Comparison of ENCODE assay signal across 8 cellular contexts in genomic region chr4:2261853-2262144, GRCh38. TPM values are rescaled to one million over a fixed set of nuclear protein-coding genes. Genes with fewer than 3 reads are reported as not detected.
DNase-seq lines count a peak whose midpoint lies in the region; ATAC-seq and TF ChIP-seq lines count a peak whose summit lies in the region.

MXD4 (minus strand) TSS chr4:2262109; CDS start chr4:2261980, 129 bp downstream.

- H3K36me3 Mint-ChIP-seq in activated T-helper 2 cell treated with anti-CD3 and anti-CD28 coated beads, Interferon-gamma antibody, Interleukin-2, Interleukin-4, amounts not matched to agents 10 μg/mL and 5 μg/mL and 100 μg/mL, durations not matched to agents 14 hours and 24 hours and 36 hours (ENCODE audit: low read depth), result no peaks in the 10 kb centered on the region

- H3K27me3 Mint-ChIP-seq in activated T-helper 2 cell treated with anti-CD3 and anti-CD28 coated beads, Interferon-gamma antibody, Interleukin-2, Interleukin-4, amounts not matched to agents 10 μg/mL and 5 μg/mL and 100 μg/mL, durations not matched to agents 14 hours and 24 hours and 36 hours (ENCODE audit: low read depth), result no peaks in the 10 kb centered on the region

- DNase-seq in BE2C (no peak), right atrium auricular region (ENCODE audit: low spot score) (no peak), skeletal muscle cell (ENCODE audit: low read depth) (no peak), NK-92 (lab: John Stamatoyannopoulos, UW; ENCODE audit: unreplicated experiment) (no peak), putamen (ENCODE audit: low spot score) (no peak)
- DNase-seq in activated T-helper 2 cell treated with anti-CD3 and anti-CD28 coated beads, Interferon-gamma antibody, Interleukin-2, Interleukin-4, amounts not matched to agents 10 μg/mL and 5 μg/mL and 100 μg/mL, durations not matched to agents 14 hours and 24 hours and 36 hours (ENCODE audit: low spot score), result peak; percentile 40
- no peak for DNase-seq in stimulated activated CD4-positive, alpha-beta T cell treated with anti-CD3 and anti-CD28 coated beads, Interleukin-2, amount 100 ng/mL, for 48 hours

- H3K27ac ChIP-seq in right atrium auricular region, result peak within 1 kb of the TSS; percentile 95 to 98

- H3K4me1 ChIP-seq in BE2C, result no peaks in the 10 kb centered on the region
- peaks cover 0 to 71% of the 10 kb centered on the region in 2 donors for H3K4me1 ChIP-seq in right atrium auricular region

- TF ChIP-seq CTCF in BE2C (IDR thresholded peaks at IDR 0.05; ENCODE audit: low read depth, low read length), result no peak
- TF ChIP-seq CTCF in right atrium auricular region (IDR thresholded peaks at IDR 0.05), result no peak

- peak within 1 kb of the TSS; percentile 75 for H3K4me3 ChIP-seq in BE2C (ENCODE audit: low read depth, low read length)
- peak within 1 kb of the TSS; percentile 81 to 96 for H3K4me3 ChIP-seq in right atrium auricular region
- peak within 1 kb of the TSS; percentile 87 for H3K4me3 ChIP-seq in skeletal muscle cell (ENCODE audit: low read depth, low read length)

- intact Hi-C loops in activated T-helper 2 cell treated with anti-CD3 and anti-CD28 coated beads, Interferon-gamma antibody, Interleukin-2, Interleukin-4, amounts not matched to agents 10 μg/mL and 5 μg/mL and 100 μg/mL, durations not matched to agents 14 hours and 24 hours and 36 hours (cut with micrococcal nuclease), result loop anchor here (1.0 to 5.0 kb wide), 8 partner anchors 19 to 1031 kb away; partner anchors contain the start of genes CFAP99, HAUS3, POLN and RGS12

- peak within 1 kb of the TSS; percentile 81 for H3K27ac Mint-ChIP-seq in activated T-helper 2 cell treated with anti-CD3 and anti-CD28 coated beads, Interferon-gamma antibody, Interleukin-2, Interleukin-4, amounts not matched to agents 10 μg/mL and 5 μg/mL and 100 μg/mL, durations not matched to agents 14 hours and 24 hours and 36 hours

- H3K9me3 ChIP-seq in BE2C, result no peaks in the 10 kb centered on the region
- no peaks in the 10 kb centered on the region for H3K9me3 ChIP-seq in right atrium auricular region

- peak within 1 kb of the TSS; percentile 69 for H3K4me3 Mint-ChIP-seq in activated T-helper 2 cell treated with anti-CD3 and anti-CD28 coated beads, Interferon-gamma antibody, Interleukin-2, Interleukin-4, amounts not matched to agents 10 μg/mL and 5 μg/mL and 100 μg/mL, durations not matched to agents 14 hours and 24 hours and 36 hours (ENCODE audit: low read depth)

- H3K36me3 ChIP-seq in BE2C (peaks cover 22% of the 10 kb centered on the region), right atrium auricular region (no peaks in the 10 kb centered on the region)

- H3K27me3 ChIP-seq in BE2C, result no peaks in the 10 kb centered on the region
- H3K27me3 ChIP-seq in right atrium auricular region, result no peaks in the 10 kb centered on the region

- no peaks in the 10 kb centered on the region for H3K9me3 Mint-ChIP-seq in activated T-helper 2 cell treated with anti-CD3 and anti-CD28 coated beads, Interferon-gamma antibody, Interleukin-2, Interleukin-4, amounts not matched to agents 10 μg/mL and 5 μg/mL and 100 μg/mL, durations not matched to agents 14 hours and 24 hours and 36 hours

- ATAC-seq in HG02759 (IDR thresholded peaks at IDR 0.05; ENCODE audit: unreplicated experiment), result peak; percentile 1

- no peaks in the 10 kb centered on the region for H3K4me1 Mint-ChIP-seq in activated T-helper 2 cell treated with anti-CD3 and anti-CD28 coated beads, Interferon-gamma antibody, Interleukin-2, Interleukin-4, amounts not matched to agents 10 μg/mL and 5 μg/mL and 100 μg/mL, durations not matched to agents 14 hours and 24 hours and 36 hours (ENCODE audit: low read depth)

RNA-seq across cellular contexts. Expression of gene MXD4, which starts in this region (rescaled TPM):
- 37.7 TPM for polyA plus RNA-seq in BE2C (2012; ENCODE audit: insufficient read depth, insufficient read length, low read depth)
- 7.9 and 8.9 TPM in 2 replicates for total RNA-seq in activated T-helper 2 cell treated with anti-CD3 and anti-CD28 coated beads, Interferon-gamma antibody, Interleukin-2, Interleukin-4, amounts not matched to agents 10 μg/mL and 5 μg/mL and 100 μg/mL, durations not matched to agents 14 hours and 24 hours and 36 hours
- 10 to 100 TPM; 33.4 to 34.9 TPM for total RNA-seq in right atrium auricular region
